1 cellular context compared by ENCODE assay signal in the genomic region with DNA sequence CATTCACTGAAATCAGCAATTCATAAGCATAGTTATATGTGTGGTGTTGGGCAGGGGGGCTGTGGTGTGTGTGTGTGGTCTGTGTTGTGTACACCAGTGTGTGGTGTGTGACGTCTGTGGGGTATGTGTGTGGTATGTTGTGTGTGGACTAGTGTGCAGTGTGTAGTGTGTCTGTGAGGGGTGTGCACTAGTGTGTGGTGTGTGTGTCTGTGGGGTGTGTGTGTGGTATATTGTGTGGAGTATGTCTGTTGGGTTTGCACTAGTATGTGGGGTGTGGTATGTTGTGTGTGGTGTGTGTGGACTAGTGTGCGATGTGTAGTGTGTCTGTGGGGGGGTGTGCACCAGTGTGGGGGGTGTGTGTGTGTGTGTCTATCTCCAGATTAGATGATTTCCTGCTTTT.
A peak's percentile ranks its signal among the peaks of the same experiment; 100 is the strongest.
TF ChIP-seq lines count a peak whose summit lies in the region.

No MANE protein-coding gene starts in this region.

TF ChIP-seq in GM12878, 131 proteins besides CTCF, POLR2A, EP300 and RAD21:
- TF ChIP-seq EZH2 (IDR thresholded peaks at IDR 0.05; ENCODE audit: borderline replicate concordance, control insufficient read depth, low read depth, low read length) (no peak), HDGF (IDR thresholded peaks at IDR 0.05) (0 out of 2 replicates have a peak, but pooled peaks have one; percentile 20)
